Comparison of ENCODE assay signal across 8 cellular contexts in the genomic region with DNA sequence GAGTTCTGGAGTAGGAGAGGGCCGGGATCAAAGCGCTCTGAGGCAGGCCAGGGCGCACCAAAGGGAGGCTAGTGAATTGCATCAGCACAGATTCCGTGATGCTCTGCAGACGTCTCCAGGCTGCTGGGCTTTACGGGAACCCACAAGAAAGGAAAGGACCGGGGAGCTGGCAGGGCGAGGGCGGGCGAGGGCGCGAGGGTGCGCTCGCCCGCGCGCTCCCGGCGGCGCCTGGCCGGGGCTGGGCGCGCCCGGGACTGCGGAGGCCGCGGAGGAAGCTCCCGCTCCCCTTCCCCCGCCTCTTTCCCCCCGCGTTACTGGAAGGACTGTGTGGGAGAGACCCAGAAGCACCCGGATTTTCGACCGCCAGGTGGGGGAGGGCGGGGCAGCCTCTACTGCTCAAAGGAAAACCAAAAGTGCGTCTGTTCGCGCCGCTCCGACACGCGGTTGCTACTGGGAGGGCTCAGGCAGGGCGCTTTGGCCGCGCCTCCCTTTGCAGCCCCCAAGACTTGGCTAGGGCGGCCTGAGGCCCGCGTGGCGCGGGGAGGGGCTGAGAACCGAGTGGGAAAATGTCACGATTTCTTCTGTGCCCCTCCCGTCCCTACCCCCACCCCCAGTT. TPM values are rescaled to one million over a fixed set of nuclear protein-coding genes. Genes with fewer than 3 reads are reported as not detected.
A peak's percentile ranks its signal among the peaks of the same experiment; 100 is the strongest.
DNase-seq lines count a peak whose midpoint lies in the region; ATAC-seq and TF ChIP-seq lines count a peak whose summit lies in the region.

No MANE protein-coding gene starts in this region.

- no peak for TF ChIP-seq CTCF in PC-3 (conservative IDR thresholded peaks at IDR 0.05; ENCODE audit: low read depth, low read length)

- H3K4me1 Mint-ChIP-seq in activated T-helper 1 cell treated with anti-CD3 and anti-CD28 coated beads, Interleukin-12 subunit alpha, Interleukin-12 subunit beta, Interleukin-2, Interleukin-4 antibody, amounts not matched to agents 30 ng/mL and 10 ng/mL and 1 ng/mL, durations not matched to agents 14 hours and 24 hours and 36 hours (ENCODE audit: low read depth): peaks cover 29% of the 10 kb centered on the region
- peaks cover 22 to 29% (median 27%) of the 10 kb centered on the region in 3 donors for H3K4me1 Mint-ChIP-seq in naive B cell
- peaks cover 34% of the 10 kb centered on the region for H3K4me1 Mint-ChIP-seq in stimulated activated effector memory CD8-positive, alpha-beta T cell treated with anti-CD3 and anti-CD28 coated beads, Interleukin-12 subunit alpha, Interleukin-12 subunit beta, amount 100 ng/mL, for 72 hours

- H3K4me1 ChIP-seq in PC-3 (ENCODE audit: insufficient read depth, low read length): peaks cover 35% of the 10 kb centered on the region

- H3K27me3 Mint-ChIP-seq in activated T-helper 1 cell treated with anti-CD3 and anti-CD28 coated beads, Interleukin-12 subunit alpha, Interleukin-12 subunit beta, Interleukin-2, Interleukin-4 antibody, amounts not matched to agents 30 ng/mL and 10 ng/mL and 1 ng/mL, durations not matched to agents 14 hours and 24 hours and 36 hours (ENCODE audit: insufficient read depth): no peaks in the 10 kb centered on the region
- H3K27me3 Mint-ChIP-seq in naive B cell: peaks cover 10 to 43% (median 32%) of the 10 kb centered on the region in 3 donors

- intact Hi-C loops in PC-3 (cut with micrococcal nuclease): loop anchor here (1.0 to 5.0 kb wide), 5 partner anchors 16 to 302 kb away; no protein-coding TSS in a partner anchor
- intact Hi-C loops in activated T-helper 1 cell treated with anti-CD3 and anti-CD28 coated beads, Interleukin-12 subunit alpha, Interleukin-12 subunit beta, Interleukin-2, Interleukin-4 antibody, amounts not matched to agents 30 ng/mL and 10 ng/mL and 1 ng/mL, durations not matched to agents 14 hours and 24 hours and 36 hours (cut with micrococcal nuclease): loop anchor here (1.0 to 10.0 kb wide), 11 partner anchors 31 to 727 kb away; a partner anchor contains a TSS

- H2AFZ ChIP-seq in PC-3 (ENCODE audit: low read length): peak overlapping the region; percentile 71

- peak overlapping the region; percentile 97 for H3K4me2 ChIP-seq in PC-3 (ENCODE audit: low read length)

- peaks cover 12% of the 10 kb centered on the region for H3K36me3 Mint-ChIP-seq in activated T-helper 1 cell treated with anti-CD3 and anti-CD28 coated beads, Interleukin-12 subunit alpha, Interleukin-12 subunit beta, Interleukin-2, Interleukin-4 antibody, amounts not matched to agents 30 ng/mL and 10 ng/mL and 1 ng/mL, durations not matched to agents 14 hours and 24 hours and 36 hours (ENCODE audit: low read depth)
- H3K36me3 Mint-ChIP-seq in naive B cell: no peaks in the 10 kb centered on the region
- H3K36me3 Mint-ChIP-seq in stimulated activated effector memory CD8-positive, alpha-beta T cell treated with anti-CD3 and anti-CD28 coated beads, Interleukin-12 subunit alpha, Interleukin-12 subunit beta, amount 100 ng/mL, for 72 hours: no peaks in the 10 kb centered on the region

- no TSS peak for BruUV-seq in PC-3 (replicated peaks; lab: Mats Ljungman, UMichigan)

- no peaks in the 10 kb centered on the region for H3F3A ChIP-seq in PC-3 (ENCODE audit: low read length, unreplicated experiment)

- H3K9me3 ChIP-seq in PC-3 (ENCODE audit: low read length): no peaks in the 10 kb centered on the region

- no peaks in the 10 kb centered on the region for H3K36me3 ChIP-seq in PC-3 (ENCODE audit: low read depth, low read length)

- peak; percentile 30 for ATAC-seq in HG03354 (IDR thresholded peaks at IDR 0.05; ENCODE audit: poor library complexity, severe bottlenecking, unreplicated experiment)
- ATAC-seq in PC-3: peak; percentile 5
- peak; percentile 41 to 46 for ATAC-seq in naive B cell (ENCODE audit: low read depth in 2 of 2)
- ATAC-seq in stimulated activated effector memory CD8-positive, alpha-beta T cell treated with anti-CD3 and anti-CD28 coated beads, Interleukin-12 subunit alpha, Interleukin-12 subunit beta, amount 100 ng/mL, for 72 hours: peak; percentile 64

- peak overlapping the region; percentile 94 for H3K27ac Mint-ChIP-seq in activated T-helper 1 cell treated with anti-CD3 and anti-CD28 coated beads, Interleukin-12 subunit alpha, Interleukin-12 subunit beta, Interleukin-2, Interleukin-4 antibody, amounts not matched to agents 30 ng/mL and 10 ng/mL and 1 ng/mL, durations not matched to agents 14 hours and 24 hours and 36 hours
- peak overlapping the region in 2 of 6 donors; percentile 67 for H3K27ac Mint-ChIP-seq in naive B cell
- H3K27ac Mint-ChIP-seq in stimulated activated effector memory CD8-positive, alpha-beta T cell treated with anti-CD3 and anti-CD28 coated beads, Interleukin-12 subunit alpha, Interleukin-12 subunit beta, amount 100 ng/mL, for 72 hours: no peak overlapping the region

- H3K9me2 ChIP-seq in PC-3 (replicated peaks; ENCODE audit: low read length): no peaks in the 10 kb centered on the region

- peak overlapping the region; percentile 97 for H3K9ac ChIP-seq in PC-3 (ENCODE audit: low read length)

- POLR2A ChIA-PET in PC-3 (lab: Charles Lee; ENCODE audit: unreplicated experiment): interaction anchor here (0.5 to 0.8 kb wide), 4 partner anchors 115 to 737 kb away, joined by 4 to 10 read pairs (median 4); no protein-coding TSS in a partner anchor

- peaks cover 6% of the 10 kb centered on the region for H3K9me3 Mint-ChIP-seq in activated T-helper 1 cell treated with anti-CD3 and anti-CD28 coated beads, Interleukin-12 subunit alpha, Interleukin-12 subunit beta, Interleukin-2, Interleukin-4 antibody, amounts not matched to agents 30 ng/mL and 10 ng/mL and 1 ng/mL, durations not matched to agents 14 hours and 24 hours and 36 hours
- H3K9me3 Mint-ChIP-seq in naive B cell: no peaks in the 10 kb centered on the region
- H3K9me3 Mint-ChIP-seq in stimulated activated effector memory CD8-positive, alpha-beta T cell treated with anti-CD3 and anti-CD28 coated beads, Interleukin-12 subunit alpha, Interleukin-12 subunit beta, amount 100 ng/mL, for 72 hours: no peaks in the 10 kb centered on the region

- peaks cover 13% of the 10 kb centered on the region; the same call in 1 of the 2 replicates for H4K20me1 ChIP-seq in PC-3 (ENCODE audit: low read length)

- H3K27ac ChIP-seq in PC-3 (ENCODE audit: low read length): peak overlapping the region; percentile 91

- CTCF ChIA-PET in PC-3 (lab: Charles Lee): interaction anchor here (1.0 kb wide), 1 partner anchor 114 kb away, joined by 3 read pairs; no protein-coding TSS in a partner anchor

- DNase-seq in DMS79 treated with DMSO at 0.1 percent for 48 hours (lab: John Stamatoyannopoulos, UW): peak; percentile 80
- DNase-seq in PC-3: peak; percentile 76
- DNase-seq in activated T-helper 1 cell treated with anti-CD3 and anti-CD28 coated beads, Interleukin-12 subunit alpha, Interleukin-12 subunit beta, Interleukin-2, Interleukin-4 antibody, amounts not matched to agents 30 ng/mL and 10 ng/mL and 1 ng/mL, durations not matched to agents 14 hours and 24 hours and 36 hours (ENCODE audit: low spot score): peak; percentile 84
- DNase-seq in fibroblast of gingiva (ENCODE audit: low read depth): peak; percentile 97
- peak; percentile 57 for DNase-seq in naive B cell
- peak; percentile 74 to 96 for DNase-seq in stimulated activated effector memory CD8-positive, alpha-beta T cell treated with anti-CD3 and anti-CD28 coated beads, Interleukin-12 subunit alpha, Interleukin-12 subunit beta, amount 100 ng/mL, for 72 hours (ENCODE audit: low spot score in 2 of 2)
- no peak for DNase-seq in NCI-H1694 (lab: John Stamatoyannopoulos, UW)

- H3K27me3 ChIP-seq in PC-3 (ENCODE audit: low read length): no peaks in the 10 kb centered on the region

- H3K4me3 ChIP-seq in PC-3 (ENCODE audit: low read length): peak overlapping the region; percentile 87

- peak overlapping the region; percentile 87 for H3K4me3 Mint-ChIP-seq in activated T-helper 1 cell treated with anti-CD3 and anti-CD28 coated beads, Interleukin-12 subunit alpha, Interleukin-12 subunit beta, Interleukin-2, Interleukin-4 antibody, amounts not matched to agents 30 ng/mL and 10 ng/mL and 1 ng/mL, durations not matched to agents 14 hours and 24 hours and 36 hours
- peak overlapping the region in 7 of 8 donors; percentile 85 to 92 (median 89) for H3K4me3 Mint-ChIP-seq in naive B cell
- no peak overlapping the region for H3K4me3 Mint-ChIP-seq in stimulated activated effector memory CD8-positive, alpha-beta T cell treated with anti-CD3 and anti-CD28 coated beads, Interleukin-12 subunit alpha, Interleukin-12 subunit beta, amount 100 ng/mL, for 72 hours

- H3K79me2 ChIP-seq in PC-3 (ENCODE audit: low read length): peaks cover 28% of the 10 kb centered on the region

RNA-seq across cellular contexts. Expression of a gene that starts 2.3 kb away (rescaled TPM):
- total RNA-seq in PC-3 (2014; rRNA removed): 34.2 and 46.8 TPM in 2 replicates
- 54.9 and 55.0 TPM in 2 replicates for total RNA-seq in activated T-helper 1 cell treated with anti-CD3 and anti-CD28 coated beads, Interleukin-12 subunit alpha, Interleukin-12 subunit beta, Interleukin-2, Interleukin-4 antibody, amounts not matched to agents 30 ng/mL and 10 ng/mL and 1 ng/mL, durations not matched to agents 14 hours and 24 hours and 36 hours
- polyA plus RNA-seq in naive B cell (ENCODE audit: low read depth in 6 of 6): under 1 TPM; 0.06 to 0.77 (median 0.11) TPM

Comparison
In these comparisons a context has a peak if more than half of its experiments do, and no peak if none do; other contexts are left out.
1. ATAC-seq: peak in every context shown above with its lines; median percentile 64 in stimulated activated effector memory CD8-positive, alpha-beta T cell treated with anti-CD3 and anti-CD28 coated beads, Interleukin-12 subunit alpha, Interleukin-12 subunit beta, amount 100 ng/mL, for 72 hours; 44 in naive B cell; 30 in HG03354; 5 in PC-3.